In genomic region chr1:109301874-109302273, GRCh38 we compare ENCODE assay signal across 1 cellular context.
TF ChIP-seq lines count a peak whose summit lies in the region.

No MANE protein-coding gene starts in this region.

TF ChIP-seq in HEK293, 187 proteins besides CTCF, POLR2A, EP300 and RAD21 (continued from another document):
- no peak for TF ChIP-seq KLF17 (tag by site-specific recombination; IDR thresholded peaks at IDR 0.05)
- TF ChIP-seq ZNF157 (tag by site-specific recombination; IDR thresholded peaks at IDR 0.05): no peak
